9 cellular contexts compared by ENCODE assay signal in genomic region chr3:194265505-194265892, GRCh38.
A peak's percentile ranks its signal among the peaks of the same experiment; 100 is the strongest.
DNase-seq lines count a peak whose midpoint lies in the region; ATAC-seq and TF ChIP-seq lines count a peak whose summit lies in the region.
"Had no signal": no experiment of that assay in that cellular context is flagged by ENCODE, and none has a peak within 500 bp of the region (broad histone marks: within the 10 kb centered on the region; RNA-seq: fewer than 3 reads in every experiment).

No MANE protein-coding gene starts in this region.

- H3K4me1 Mint-ChIP-seq in MCF 10A (ENCODE audit: insufficient read depth, unreplicated experiment) = peaks cover 8% of the 10 kb centered on the region

- H3K27ac Mint-ChIP-seq in MCF 10A (ENCODE audit: low read depth, unreplicated experiment) = peak overlapping the region; percentile 36

- no peaks in the 10 kb centered on the region for H3K9me3 Mint-ChIP-seq in MCF 10A (ENCODE audit: unreplicated experiment)
- H3K9me3 Mint-ChIP-seq: central memory CD8-positive, alpha-beta T cell had no signal

- H3K4me3 Mint-ChIP-seq in MCF 10A (ENCODE audit: unreplicated experiment) = peak overlapping the region; percentile 33
- H3K4me3 Mint-ChIP-seq: central memory CD8-positive, alpha-beta T cell had no signal

- H3K4me3 ChIP-seq in testis = no peak overlapping the region

- no peaks in the 10 kb centered on the region for H3K27me3 ChIP-seq in testis

- no peak overlapping the region for H3K27ac ChIP-seq in testis

- DNase-seq in M059J (ENCODE audit: low read depth) (peak; percentile 95), MCF 10A (ENCODE audit: unreplicated experiment) (peak; percentile 85), left lobe of liver (ENCODE audit: low spot score) (peak; percentile 91), testis (peak; percentile 82), middle frontal gyrus (ENCODE audit: extremely low spot score, low spot score) (no peak), NCI-H187 treated with DMSO at 0.1 percent for 48 hours (lab: John Stamatoyannopoulos, UW) (no peak)

- POLR2A ChIA-PET in MCF 10A (lab: Yijun Ruan, JAX) = no interaction called here

- intact Hi-C loops in MCF 10A (cut with micrococcal nuclease) = no loop called here
- intact Hi-C loops in testis (cut with DNase I; ENCODE audit: low total_unique reads) = no loop called here

- H3K9me3 ChIP-seq in testis = no peaks in the 10 kb centered on the region

- H3K4me1 ChIP-seq in testis = peaks cover 15% of the 10 kb centered on the region

- no peaks in the 10 kb centered on the region for H3K27me3 Mint-ChIP-seq in MCF 10A (ENCODE audit: insufficient read depth, unreplicated experiment)

- TF ChIP-seq CTCF in MCF 10A (IDR thresholded peaks at IDR 0.05; ENCODE audit: unreplicated experiment) (no peak), testis (IDR thresholded peaks at IDR 0.05) (no peak)

- CTCF ChIA-PET in MCF 10A (lab: Yijun Ruan, JAX) = interaction anchor here (0.9 to 1.1 kb wide), 2 partner anchors 18 to 51 kb away, joined by 3 read pairs; no protein-coding TSS in a partner anchor

- no TSS peak for BruUV-seq in MCF 10A (replicated peaks; lab: Mats Ljungman, UMichigan)

- no peaks in the 10 kb centered on the region for H3K36me3 ChIP-seq in testis (ENCODE audit: low read depth, missing control alignments)

- 35 to 36% methylated on average over 5 to 19 of the region's 19 CpGs for WGBS in testis, 2 donors

- ATAC-seq in left lobe of liver (peak; percentile 79), GM18520 (IDR thresholded peaks at IDR 0.05; ENCODE audit: unreplicated experiment) (no peak), GM18909 (IDR thresholded peaks at IDR 0.05; ENCODE audit: poor library complexity, unreplicated experiment) (no peak)

- no peak for TF ChIP-seq POLR2A in testis (IDR thresholded peaks at IDR 0.05)

- H3K36me3 Mint-ChIP-seq in MCF 10A (ENCODE audit: insufficient read depth, unreplicated experiment) = no peaks in the 10 kb centered on the region

Comparison
In these comparisons a context has a peak if more than half of its experiments do, and no peak if none do; other contexts are left out.
1. DNase-seq: peak in M059J (single experiment), MCF 10A (single experiment), left lobe of liver (single experiment) and testis (single experiment); none in middle frontal gyrus (single experiment) and NCI-H187 treated with DMSO at 0.1 percent for 48 hours (single experiment).